Comparison of ENCODE assay signal across 18 cellular contexts in the genomic region with DNA sequence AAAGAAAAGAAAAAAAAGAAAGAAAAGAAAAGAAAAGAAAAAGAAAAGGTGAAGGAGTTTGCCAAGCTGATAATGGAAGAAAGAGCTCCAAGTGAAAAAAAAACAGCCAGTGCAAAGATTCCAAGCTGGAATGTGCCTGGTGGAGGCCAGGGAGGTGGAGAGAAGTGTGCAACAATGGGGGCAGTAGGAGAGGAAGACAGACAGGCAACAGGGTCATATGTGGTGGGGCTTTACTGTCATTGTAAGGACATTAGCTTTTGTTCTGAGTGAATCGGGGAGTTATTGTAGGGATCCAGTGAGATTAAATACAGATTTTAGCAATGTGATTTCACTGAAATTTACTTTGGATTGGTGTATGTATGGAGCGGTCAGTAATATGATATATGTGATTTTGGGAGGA. TPM values are rescaled to one million over a fixed set of nuclear protein-coding genes. Genes with fewer than 3 reads are reported as not detected.
DNase-seq lines count a peak whose midpoint lies in the region; ATAC-seq and TF ChIP-seq lines count a peak whose summit lies in the region.
"Had no signal": no experiment of that assay in that cellular context is flagged by ENCODE, and none has a peak within 500 bp of the region (broad histone marks: within the 10 kb centered on the region; RNA-seq: fewer than 3 reads in every experiment).

No MANE protein-coding gene starts in this region.

- TF ChIP-seq CTCF in Caco-2 (IDR thresholded peaks at IDR 0.05; ENCODE audit: insufficient read depth in 1 of 2, low read depth in 1 of 2, low read length in 1 of 2, severe bottlenecking in 1 of 2, unreplicated experiment in 1 of 2) (no peak), esophagus muscularis mucosa (IDR thresholded peaks at IDR 0.05) (no peak)

- ATAC-seq in activated CD4-positive, alpha-beta T cell treated with anti-CD3 and anti-CD28 coated beads for 36 hours, result no peak
- no peak for ATAC-seq in T-helper 17 cell
- ATAC-seq: A549; CD8-positive, alpha-beta T cell had no signal

- H3K4me1 ChIP-seq in Caco-2 (peaks cover 19% of the 10 kb centered on the region), esophagus muscularis mucosa (peaks cover 0 to 10% (median 8%) of the 10 kb centered on the region in 4 donors)
- H3K4me1 ChIP-seq: A549 had no signal

- H3K36me3 ChIP-seq in Caco-2 (ENCODE audit: control insufficient read depth, insufficient read depth, low read length) (no peaks in the 10 kb centered on the region), esophagus muscularis mucosa (no peaks in the 10 kb centered on the region)
- H3K36me3 ChIP-seq: BLaER1 treated with 17β-estradiol and CSF1 and Interleukin-3, amounts not matched to agents 10 nM and 100 nM had no signal

- no peak overlapping the region for H3K4me3 Mint-ChIP-seq in activated CD4-positive, alpha-beta T cell treated with anti-CD3 and anti-CD28 coated beads, Interleukin-2, amount 10 ng/mL, durations not matched to agents 24 days and 14 days
- no peak overlapping the region for H3K4me3 Mint-ChIP-seq in activated CD4-positive, alpha-beta T cell treated with anti-CD3 and anti-CD28 coated beads for 36 hours
- H3K4me3 Mint-ChIP-seq in Caco-2 (ENCODE audit: unreplicated experiment) (no peak overlapping the region), T-helper 17 cell (no peak overlapping the region)
- H3K4me3 Mint-ChIP-seq: B cell; CD4-positive, alpha-beta T cell; CD8-positive, alpha-beta T cell had no signal

- CTCF ChIA-PET in activated CD4-positive, alpha-beta T cell treated with anti-CD3 and anti-CD28 coated beads for 36 hours (lab: Charles Lee), result no interaction called here
- CTCF ChIA-PET in Caco-2 (lab: Charles Lee), result interaction anchor here (1.3 kb wide), 1 partner anchor 14 kb away, joined by 6 read pairs; the partner anchor contains the start of gene MYSM1

- BruUV-seq in Caco-2 (replicated peaks; lab: Mats Ljungman, UMichigan), result no TSS peak

- TF ChIP-seq POLR2A in esophagus muscularis mucosa (IDR thresholded peaks at IDR 0.05; ENCODE audit: low read depth), result no peak

- DNase-seq in activated CD4-positive, alpha-beta T cell treated with anti-CD3 and anti-CD28 coated beads, Interleukin-2, amount 10 ng/mL, durations not matched to agents 24 days and 14 days, result peak; percentile 13
- no peak for DNase-seq in activated CD4-positive, alpha-beta T cell treated with anti-CD3 and anti-CD28 coated beads for 36 hours
- DNase-seq in Caco-2 (no peak), T-helper 17 cell (no peak), esophagus muscularis mucosa (ENCODE audit: extremely low spot score) (peak; percentile 57), NCI-H226 (no peak), ureter (ENCODE audit: low spot score) (no peak)
- DNase-seq: AML-193; CD4-positive, alpha-beta T cell; CD8-positive, alpha-beta T cell; DMS 273 treated with DMSO at 0.1 percent for 48 hours; DMS79 treated with DMSO at 0.1 percent for 48 hours; GF-D8 had no signal

- H3K27ac ChIP-seq in esophagus muscularis mucosa (replicated peaks in 1 of 4), result no peak overlapping the region
- H3K27ac ChIP-seq: 22Rv1; A549; BLaER1 treated with 17β-estradiol and CSF1 and Interleukin-3, amounts not matched to agents 10 nM and 100 nM; C4-2B had no signal

- no peak overlapping the region for H3K4me3 ChIP-seq in Caco-2 (ENCODE audit: low read depth, low read length)
- H3K4me3 ChIP-seq in esophagus muscularis mucosa, result no peak overlapping the region
- H3K4me3 ChIP-seq: A549; BLaER1 treated with 17β-estradiol and CSF1 and Interleukin-3, amounts not matched to agents 10 nM and 100 nM had no signal

- peaks cover 8% of the 10 kb centered on the region for H3K27me3 Mint-ChIP-seq in activated CD4-positive, alpha-beta T cell treated with anti-CD3 and anti-CD28 coated beads, Interleukin-2, amount 10 ng/mL, durations not matched to agents 24 days and 14 days
- no peaks in the 10 kb centered on the region for H3K27me3 Mint-ChIP-seq in activated CD4-positive, alpha-beta T cell treated with anti-CD3 and anti-CD28 coated beads for 36 hours
- no peaks in the 10 kb centered on the region for H3K27me3 Mint-ChIP-seq in Caco-2 (ENCODE audit: insufficient read depth, unreplicated experiment)
- no peaks in the 10 kb centered on the region for H3K27me3 Mint-ChIP-seq in T-helper 17 cell
- H3K27me3 Mint-ChIP-seq: B cell; CD4-positive, alpha-beta T cell had no signal

- H3K27ac Mint-ChIP-seq in activated CD4-positive, alpha-beta T cell treated with anti-CD3 and anti-CD28 coated beads, Interleukin-2, amount 10 ng/mL, durations not matched to agents 24 days and 14 days, result no peak overlapping the region
- no peak overlapping the region for H3K27ac Mint-ChIP-seq in activated CD4-positive, alpha-beta T cell treated with anti-CD3 and anti-CD28 coated beads for 36 hours
- H3K27ac Mint-ChIP-seq in Caco-2 (ENCODE audit: unreplicated experiment) (peak overlapping the region; percentile 60), T-helper 17 cell (peak overlapping the region; percentile 60)
- H3K27ac Mint-ChIP-seq: B cell; CD4-positive, alpha-beta T cell; CD8-positive, alpha-beta T cell had no signal

- POLR2A ChIA-PET in activated CD4-positive, alpha-beta T cell treated with anti-CD3 and anti-CD28 coated beads for 36 hours (lab: Charles Lee), result no interaction called here
- POLR2A ChIA-PET in Caco-2 (lab: Charles Lee), result interaction anchor here (0.6 kb wide), 1 partner anchor 70 kb away, joined by 3 read pairs; the partner anchor contains the start of gene JUN

- intact Hi-C loops in activated CD4-positive, alpha-beta T cell treated with anti-CD3 and anti-CD28 coated beads, Interleukin-2, amount 10 ng/mL, durations not matched to agents 24 days and 14 days (cut with micrococcal nuclease), result no loop called here
- intact Hi-C loops in activated CD4-positive, alpha-beta T cell treated with anti-CD3 and anti-CD28 coated beads for 36 hours (cut with DNase I, micrococcal nuclease), result no loop called here
- intact Hi-C loops in Caco-2 (cut with micrococcal nuclease; ENCODE audit: unreplicated experiment) (no loop called here), esophagus muscularis mucosa (cut with DNase I) (no loop called here)

- WGBS in esophagus muscularis mucosa, result 76% methylated on average over 2 of the region's 2 CpGs

- peaks cover 5% of the 10 kb centered on the region for H3K9me3 Mint-ChIP-seq in activated CD4-positive, alpha-beta T cell treated with anti-CD3 and anti-CD28 coated beads, Interleukin-2, amount 10 ng/mL, durations not matched to agents 24 days and 14 days
- peaks cover 3% of the 10 kb centered on the region for H3K9me3 Mint-ChIP-seq in activated CD4-positive, alpha-beta T cell treated with anti-CD3 and anti-CD28 coated beads for 36 hours (ENCODE audit: low read depth)
- H3K9me3 Mint-ChIP-seq in Caco-2 (ENCODE audit: unreplicated experiment), result no peaks in the 10 kb centered on the region
- H3K9me3 Mint-ChIP-seq: CD4-positive, alpha-beta T cell; CD8-positive, alpha-beta T cell had no signal

- no peak for TF ChIP-seq EP300 in esophagus muscularis mucosa (IDR thresholded peaks at IDR 0.05)

- H3K4me1 Mint-ChIP-seq in activated CD4-positive, alpha-beta T cell treated with anti-CD3 and anti-CD28 coated beads, Interleukin-2, amount 10 ng/mL, durations not matched to agents 24 days and 14 days, result peaks cover 18% of the 10 kb centered on the region
- peaks cover 13% of the 10 kb centered on the region for H3K4me1 Mint-ChIP-seq in activated CD4-positive, alpha-beta T cell treated with anti-CD3 and anti-CD28 coated beads for 36 hours
- H3K4me1 Mint-ChIP-seq in Caco-2 (ENCODE audit: low read depth, unreplicated experiment) (peaks cover 24% of the 10 kb centered on the region), T-helper 17 cell (peaks cover 12% of the 10 kb centered on the region)
- H3K4me1 Mint-ChIP-seq: B cell had no signal

- H3K27me3 ChIP-seq in Caco-2 (replicated peaks; ENCODE audit: control insufficient read depth, insufficient read depth, low read length) (no peaks in the 10 kb centered on the region), esophagus muscularis mucosa (no peaks in the 10 kb centered on the region)
- H3K27me3 ChIP-seq: BLaER1 treated with 17β-estradiol and CSF1 and Interleukin-3, amounts not matched to agents 10 nM and 100 nM had no signal

- H3K36me3 Mint-ChIP-seq in activated CD4-positive, alpha-beta T cell treated with anti-CD3 and anti-CD28 coated beads, Interleukin-2, amount 10 ng/mL, durations not matched to agents 24 days and 14 days (ENCODE audit: low read depth), result no peaks in the 10 kb centered on the region
- H3K36me3 Mint-ChIP-seq in activated CD4-positive, alpha-beta T cell treated with anti-CD3 and anti-CD28 coated beads for 36 hours (ENCODE audit: low read depth), result no peaks in the 10 kb centered on the region
- H3K36me3 Mint-ChIP-seq in Caco-2 (ENCODE audit: insufficient read depth, unreplicated experiment), result no peaks in the 10 kb centered on the region
- H3K36me3 Mint-ChIP-seq in T-helper 17 cell (ENCODE audit: low read depth), result no peaks in the 10 kb centered on the region
- H3K36me3 Mint-ChIP-seq: CD8-positive, alpha-beta T cell had no signal

- no peaks in the 10 kb centered on the region for H3K9me3 ChIP-seq in Caco-2
- no peaks in the 10 kb centered on the region for H3K9me3 ChIP-seq in T-helper 17 cell (ENCODE audit: control insufficient read depth, low read length, poor library complexity, severe bottlenecking)
- no peaks in the 10 kb centered on the region for H3K9me3 ChIP-seq in esophagus muscularis mucosa
- H3K9me3 ChIP-seq: A549 had no signal

RNA-seq across cellular contexts. Expression of gene MYSM1, which starts 14.0 kb away (rescaled TPM):
- total RNA-seq in activated CD4-positive, alpha-beta T cell treated with anti-CD3 and anti-CD28 coated beads, Interleukin-2, amount 10 ng/mL, durations not matched to agents 24 days and 14 days, result 42.4 and 43.9 TPM in 2 replicates
- 10 to 100 TPM; 31.8 to 33.2 TPM for total RNA-seq in activated CD4-positive, alpha-beta T cell treated with anti-CD3 and anti-CD28 coated beads for 36 hours
- total RNA-seq in Caco-2 (2022) (35.1 TPM in 2 replicates), T-helper 17 cell (10 to 100 TPM; 54.1 to 63.7 TPM), esophagus muscularis mucosa (10 to 100 TPM in 3 of 4 donors, 1 to 10 TPM in 1; 9.3 to 17.1 (median 14.0) TPM), ureter (52.9 TPM)

Comparison
In these comparisons a context has a peak if more than half of its experiments do, and no peak if none do; other contexts are left out.
1. DNase-seq: peak in activated CD4-positive, alpha-beta T cell treated with anti-CD3 and anti-CD28 coated beads, Interleukin-2, amount 10 ng/mL, durations not matched to agents 24 days and 14 days (single experiment) and esophagus muscularis mucosa (single experiment); none in activated CD4-positive, alpha-beta T cell treated with anti-CD3 and anti-CD28 coated beads for 36 hours (single experiment), Caco-2 (0 of 2), T-helper 17 cell (0 of 3), NCI-H226 (single experiment) and ureter (single experiment).
2. H3K27ac Mint-ChIP-seq: peak in Caco-2 (single experiment) and T-helper 17 cell (single experiment); none in activated CD4-positive, alpha-beta T cell treated with anti-CD3 and anti-CD28 coated beads, Interleukin-2, amount 10 ng/mL, durations not matched to agents 24 days and 14 days (single experiment) and activated CD4-positive, alpha-beta T cell treated with anti-CD3 and anti-CD28 coated beads for 36 hours (single experiment).